8 cellular contexts compared by ENCODE assay signal in the genomic region with DNA sequence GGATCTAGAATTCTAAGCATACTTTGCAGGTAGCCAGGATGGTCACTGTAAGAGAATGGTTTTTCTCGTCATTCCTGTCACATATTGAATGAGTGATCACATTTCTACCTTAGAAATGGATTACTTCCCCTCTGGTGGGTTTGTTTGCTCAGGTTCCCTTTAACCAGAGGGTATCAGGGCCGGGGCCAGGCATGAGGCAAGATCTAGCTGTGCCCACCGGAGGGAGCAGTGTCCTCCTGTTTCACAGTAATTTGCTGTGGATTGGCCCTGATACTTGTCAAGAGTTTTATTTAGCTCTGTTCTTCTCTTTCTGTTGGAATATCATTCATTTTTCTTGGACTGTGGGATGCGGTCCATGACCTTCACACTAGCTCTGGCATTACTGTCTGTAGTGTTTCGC. TPM values are rescaled to one million over a fixed set of nuclear protein-coding genes. Genes with fewer than 3 reads are reported as not detected.
DNase-seq lines count a peak whose midpoint lies in the region; ATAC-seq, FAIRE-seq and TF ChIP-seq lines count a peak whose summit lies in the region.

No MANE protein-coding gene starts in this region.

- TF ChIP-seq CTCF in right lobe of liver (IDR thresholded peaks at IDR 0.05) = peak in 3 of 4 donors; percentile 12 to 26 (median 21)

- CTCF ChIA-PET in activated CD8-positive, alpha-beta memory T cell treated with anti-CD3 and anti-CD28 coated beads, Interleukin-2, amount 10 ng/mL, durations not matched to agents 7 days and 5 days (lab: Charles Lee) = interaction anchor here (1.2 to 1.3 kb wide), 3 partner anchors 16 to 362 kb away, joined by 3 to 4 read pairs (median 4); no protein-coding TSS in a partner anchor

- no peaks in the 10 kb centered on the region for H3K9me3 ChIP-seq in right lobe of liver

- FAIRE-seq in HTR-8/SVneo (lab: Jason Lieb, UNC) = no peak

- no peak overlapping the region for H3K4me3 Mint-ChIP-seq in activated CD8-positive, alpha-beta memory T cell treated with anti-CD3 and anti-CD28 coated beads, Interleukin-2, amount 10 ng/mL, durations not matched to agents 7 days and 5 days

- H3K4me1 ChIP-seq in right lobe of liver = peaks cover 0 to 8% (median 0%) of the 10 kb centered on the region in 4 donors

- intact Hi-C loops in right lobe of liver (cut with DNase I) = no loop called here

- peak in 2 of 4 donors; percentile 11 to 38 for ATAC-seq in right lobe of liver
- no peak for ATAC-seq in activated CD8-positive, alpha-beta memory T cell treated with anti-CD3 and anti-CD28 coated beads, Interleukin-2, amount 10 ng/mL, durations not matched to agents 7 days and 5 days

- no peak overlapping the region for H3K4me3 ChIP-seq in right lobe of liver

- peaks cover 16% of the 10 kb centered on the region for H3K27me3 Mint-ChIP-seq in activated CD8-positive, alpha-beta memory T cell treated with anti-CD3 and anti-CD28 coated beads, Interleukin-2, amount 10 ng/mL, durations not matched to agents 7 days and 5 days

- no peaks in the 10 kb centered on the region for H3K36me3 ChIP-seq in right lobe of liver

- WGBS in right lobe of liver (ENCODE audit: insufficient coverage, low coverage, low lambda C conversion rate, missing lambda C conversion rate) = 72% methylated on average over 5 of the region's 5 CpGs

- TF ChIP-seq POLR2A in right lobe of liver (IDR thresholded peaks at IDR 0.05) = no peak

- DNase-seq in DMS 273 treated with DMSO at 0.1 percent for 48 hours (lab: John Stamatoyannopoulos, UW) = peak; percentile 6
- DNase-seq in HTR-8/SVneo (ENCODE audit: insufficient read length, low spot score) = peak; percentile 41
- peak; percentile 14 for DNase-seq in activated CD4-positive, alpha-beta T cell treated with anti-CD3 and anti-CD28 coated beads, Interleukin-2, amount 50 U/mL, for 1 hour
- DNase-seq in right lobe of liver = peak in 1 of 3 donors; percentile 49
- DNase-seq in DMS114 treated with DMSO at 0.1 percent for 48 hours (lab: John Stamatoyannopoulos, UW; ENCODE audit: unreplicated experiment) = no peak
- DNase-seq in NK-92 (lab: John Stamatoyannopoulos, UW; ENCODE audit: unreplicated experiment) = no peak
- no peak for DNase-seq in NCI-H1048 (lab: John Stamatoyannopoulos, UW)
- DNase-seq in activated CD8-positive, alpha-beta memory T cell treated with anti-CD3 and anti-CD28 coated beads, Interleukin-2, amount 10 ng/mL, durations not matched to agents 7 days and 5 days = no peak

- no peaks in the 10 kb centered on the region for H3K27me3 ChIP-seq in right lobe of liver

- H3K4me1 Mint-ChIP-seq in activated CD8-positive, alpha-beta memory T cell treated with anti-CD3 and anti-CD28 coated beads, Interleukin-2, amount 10 ng/mL, durations not matched to agents 7 days and 5 days = no peaks in the 10 kb centered on the region

- H3K36me3 Mint-ChIP-seq in activated CD8-positive, alpha-beta memory T cell treated with anti-CD3 and anti-CD28 coated beads, Interleukin-2, amount 10 ng/mL, durations not matched to agents 7 days and 5 days = no peaks in the 10 kb centered on the region

- H3K9me3 Mint-ChIP-seq in activated CD8-positive, alpha-beta memory T cell treated with anti-CD3 and anti-CD28 coated beads, Interleukin-2, amount 10 ng/mL, durations not matched to agents 7 days and 5 days (ENCODE audit: low read depth) = no peaks in the 10 kb centered on the region

- no peak overlapping the region for H3K27ac ChIP-seq in right lobe of liver

- no peak overlapping the region for H3K27ac Mint-ChIP-seq in activated CD8-positive, alpha-beta memory T cell treated with anti-CD3 and anti-CD28 coated beads, Interleukin-2, amount 10 ng/mL, durations not matched to agents 7 days and 5 days

RNA-seq across cellular contexts. Expression of a gene that starts 42.3 kb away (rescaled TPM):
- total RNA-seq in right lobe of liver = 10 to 100 TPM in 3 of 6 experiments, 1 to 10 TPM in 3; 3.6 to 29.4 (median 11.0) TPM
- under 1 TPM; 0.58 to 0.80 TPM for total RNA-seq in activated CD8-positive, alpha-beta memory T cell treated with anti-CD3 and anti-CD28 coated beads, Interleukin-2, amount 10 ng/mL, durations not matched to agents 7 days and 5 days

Comparison
In these comparisons a context has a peak if more than half of its experiments do, and no peak if none do; other contexts are left out.
1. DNase-seq: peak in DMS 273 treated with DMSO at 0.1 percent for 48 hours (single experiment), HTR-8/SVneo (single experiment) and activated CD4-positive, alpha-beta T cell treated with anti-CD3 and anti-CD28 coated beads, Interleukin-2, amount 50 U/mL, for 1 hour (single experiment); none in DMS114 treated with DMSO at 0.1 percent for 48 hours (single experiment), NK-92 (single experiment), NCI-H1048 (single experiment) and activated CD8-positive, alpha-beta memory T cell treated with anti-CD3 and anti-CD28 coated beads, Interleukin-2, amount 10 ng/mL, durations not matched to agents 7 days and 5 days (single experiment).